ENCODE assay signal across 11 cellular contexts in genomic region chr16:31134625-31135534, GRCh38. TPM values are rescaled to one million over a fixed set of nuclear protein-coding genes. Genes with fewer than 3 reads are reported as not detected.
DNase-seq lines count a peak whose midpoint lies in the region; ATAC-seq, FAIRE-seq and TF ChIP-seq lines count a peak whose summit lies in the region.
"Had no signal": no experiment of that assay in that cellular context is flagged by ENCODE, and none has a peak within 500 bp of the region (broad histone marks: within the 10 kb centered on the region; RNA-seq: fewer than 3 reads in every experiment).

No MANE protein-coding gene starts in this region.

- DNase-seq in DMS79 (lab: John Stamatoyannopoulos, UW), result peak; percentile 71
- peak; percentile 61 for DNase-seq in NCI-H2196 (lab: John Stamatoyannopoulos, UW; ENCODE audit: unreplicated experiment)
- no peak for DNase-seq in epithelial cell of prostate (ENCODE audit: low read depth, low spot score)
- DNase-seq in OCI-LY7 (ENCODE audit: low spot score), result no peak
- DNase-seq in urothelium cell line (ENCODE audit: low spot score), result no peak
- no peak for DNase-seq in D721Med (ENCODE audit: insufficient read length, low spot score)
- DNase-seq: activated naive CD8-positive, alpha-beta T cell treated with anti-CD3 and anti-CD28 coated beads, Interleukin-2, amount 50 U/mL, for 24 hours; heart right ventricle had no signal

- no peaks in the 10 kb centered on the region for H3K27me3 ChIP-seq in neutrophil
- H3K27me3 ChIP-seq: heart right ventricle had no signal

- CTCF ChIA-PET in OCI-LY7 (lab: Charles Lee; ENCODE audit: unreplicated experiment), result no interaction called here

- peak; percentile 4 for TF ChIP-seq CTCF in neutrophil (IDR thresholded peaks at IDR 0.05)
- no peak for TF ChIP-seq CTCF in OCI-LY7 (conservative IDR thresholded peaks at IDR 0.05; ENCODE audit: low read length)
- no peak for TF ChIP-seq CTCF in D721Med (IDR thresholded peaks at IDR 0.05; ENCODE audit: insufficient read depth, missing control alignments)

- no peaks in the 10 kb centered on the region for H4K20me1 ChIP-seq in OCI-LY7 (ENCODE audit: insufficient read depth, low read length)

- H3K4me3 ChIP-seq in neutrophil (ENCODE audit: low read depth in 1 of 2, low read length in 1 of 2), result peak overlapping the region; percentile 8 to 24
- H3K4me3 ChIP-seq in OCI-LY7 (ENCODE audit: low read depth, low read length, poor library complexity, severe bottlenecking), result no peak overlapping the region

- no peak for ATAC-seq in GM18873 (IDR thresholded peaks at IDR 0.05; ENCODE audit: low FRiP score, unreplicated experiment)
- ATAC-seq: activated naive CD8-positive, alpha-beta T cell treated with anti-CD3 and anti-CD28 coated beads, Interleukin-2, amount 50 U/mL, for 24 hours had no signal

- no peak overlapping the region for H2AFZ ChIP-seq in OCI-LY7 (ENCODE audit: low read length)

- H3K9me2 ChIP-seq in OCI-LY7 (ENCODE audit: insufficient read depth, low read length), result no peaks in the 10 kb centered on the region

- no peaks in the 10 kb centered on the region for H3K9me3 ChIP-seq in neutrophil
- H3K9me3 ChIP-seq in OCI-LY7 (ENCODE audit: low read length), result no peaks in the 10 kb centered on the region
- H3K9me3 ChIP-seq: heart right ventricle had no signal

- H3K27ac ChIP-seq in epithelial cell of prostate (peak overlapping the region; percentile 96), neutrophil (peak overlapping the region; percentile 64), OCI-LY7 (ENCODE audit: low read depth, low read length, poor library complexity, severe bottlenecking) (no peak overlapping the region)
- H3K27ac ChIP-seq: heart right ventricle had no signal

- intact Hi-C loops in OCI-LY7 (cut with micrococcal nuclease; ENCODE audit: unreplicated experiment), result no loop called here

- no TSS peak for BruUV-seq in OCI-LY7 (replicated peaks; lab: Mats Ljungman, UMichigan)

- no peak for FAIRE-seq in urothelium cell line (lab: Jason Lieb, UNC)
- FAIRE-seq in D721Med (lab: Jason Lieb, UNC), result no peak

- H3K36me3 ChIP-seq in neutrophil (peaks cover 7% of the 10 kb centered on the region), OCI-LY7 (ENCODE audit: insufficient read depth, low read length) (peaks cover 21% of the 10 kb centered on the region; the same call in 1 of the 2 replicates)

- no peak overlapping the region for H3K4me2 ChIP-seq in OCI-LY7 (ENCODE audit: low read length)

- H3K79me2 ChIP-seq in OCI-LY7 (ENCODE audit: insufficient read depth, low read depth, low read length), result no peaks in the 10 kb centered on the region

- H3K4me1 ChIP-seq in neutrophil (ENCODE audit: control insufficient read depth in 1 of 2, insufficient read depth in 1 of 2, low read depth in 1 of 2, low read length in 1 of 2) (peaks cover 38 to 41% of the 10 kb centered on the region in 2 experiments), OCI-LY7 (ENCODE audit: insufficient read depth, low read length, poor library complexity, severe bottlenecking) (no peaks in the 10 kb centered on the region)

- POLR2A ChIA-PET in OCI-LY7 (lab: Charles Lee), result interaction anchor here (2.2 kb wide), 1 partner anchor 17 kb away, joined by 4 read pairs; the partner anchor contains the start of gene KAT8

RNA-seq across cellular contexts. Expression of gene PRSS8, which starts 0.6 kb away (rescaled TPM):
- total RNA-seq in OCI-LY7 (2014; rRNA removed; shearing (Covaris generic)), result not detected in 2 replicates
- total RNA-seq in OCI-LY7 (2022), result not detected in 2 replicates
- total RNA-seq: LHCN-M2 had no signal

RNA-seq across cellular contexts. Expression of gene PRSS36, which starts 15.0 kb away (rescaled TPM):
- total RNA-seq in OCI-LY7 (2014; rRNA removed; shearing (Covaris generic)), result 0.36 TPM in 1 of 2 replicates, not detected in the other
- 1.0 TPM in 1 of 2 replicates, not detected in the other for total RNA-seq in OCI-LY7 (2022)

RNA-seq across cellular contexts. Expression of gene KAT8, which starts 17.4 kb away (rescaled TPM):
- total RNA-seq in OCI-LY7 (2014; rRNA removed; shearing (Covaris generic)), result 86.9 and 89.1 TPM in 2 replicates
- total RNA-seq in OCI-LY7 (2022), result 95.3 and 102 TPM in 2 replicates

RNA-seq across cellular contexts. Expression of gene BCKDK, which starts 26.7 kb away (rescaled TPM):
- 25.0 and 40.4 TPM in 2 replicates for total RNA-seq in OCI-LY7 (2014; rRNA removed; shearing (Covaris generic))
- 36.5 and 39.0 TPM in 2 replicates for total RNA-seq in OCI-LY7 (2022)

RNA-seq across cellular contexts. Expression of gene VKORC1, which starts 40.3 kb away (rescaled TPM):
- total RNA-seq in OCI-LY7 (2014; rRNA removed; shearing (Covaris generic)), result 68.8 and 69.3 TPM in 2 replicates
- total RNA-seq in OCI-LY7 (2022), result 60.1 and 70.2 TPM in 2 replicates

Comparison
In these comparisons a context has a peak if more than half of its experiments do, and no peak if none do; other contexts are left out.
1. DNase-seq: peak in DMS79 (single experiment) and NCI-H2196 (single experiment); none in epithelial cell of prostate (single experiment), OCI-LY7 (single experiment), urothelium cell line (single experiment) and D721Med (single experiment).